In genomic region chr7:150976529-150977381, GRCh38 we compare ENCODE assay signal across 9 cellular contexts. TPM values are rescaled to one million over a fixed set of nuclear protein-coding genes. Genes with fewer than 3 reads are reported as not detected.
DNase-seq lines count a peak whose midpoint lies in the region; ATAC-seq and TF ChIP-seq lines count a peak whose summit lies in the region.
"Had no signal": no experiment of that assay in that cellular context is flagged by ENCODE, and none has a peak within 500 bp of the region (broad histone marks: within the 10 kb centered on the region; RNA-seq: fewer than 3 reads in every experiment).

No MANE protein-coding gene starts in this region.

- no CpG with 5 or more reads among the region's 13 CpGs for WGBS in iPS DF 6.9 (ENCODE audit: insufficient coverage, insufficient read length)
- 40 to 55% methylated on average over 1 to 13 of the region's 13 CpGs for WGBS in transverse colon (ENCODE audit: low coverage in 1 of 2), 2 donors

- TF ChIP-seq CTCF in transverse colon (IDR thresholded peaks at IDR 0.05) (no peak), GM10266 (IDR thresholded peaks at IDR 0.05; ENCODE audit: control insufficient read depth, insufficient read depth, low read depth, missing control alignments) (no peak)

- no peaks in the 10 kb centered on the region for H3K9me3 ChIP-seq in SJCRH30 (replicated peaks)
- no peaks in the 10 kb centered on the region for H3K9me3 ChIP-seq in iPS DF 6.9 (ENCODE audit: control insufficient read depth, insufficient read depth, low read length)
- H3K9me3 ChIP-seq in transverse colon: no peaks in the 10 kb centered on the region

- no peak overlapping the region for H3K27ac Mint-ChIP-seq in activated naive CD4-positive, alpha-beta T cell treated with anti-CD3 and anti-CD28 coated beads, Interleukin-2, amount 10 ng/mL, durations not matched to agents 7 days and 5 days

- H3K27me3 ChIP-seq in SJCRH30 (no peaks in the 10 kb centered on the region), iPS DF 6.9 (ENCODE audit: control insufficient read depth, insufficient read depth, low read length) (peaks cover 4% of the 10 kb centered on the region), transverse colon (peaks cover 50% of the 10 kb centered on the region)

- intact Hi-C loops in transverse colon (cut with DNase I; ENCODE audit: low total_unique reads): no loop called here

- TF ChIP-seq EP300 in transverse colon (IDR thresholded peaks at IDR 0.05; ENCODE audit: low read depth): no peak

- TF ChIP-seq POLR2A in transverse colon (IDR thresholded peaks at IDR 0.05): no peak

- no peak for DNase-seq in activated naive CD4-positive, alpha-beta T cell treated with anti-CD3 and anti-CD28 coated beads, Interleukin-2, amount 10 ng/mL, durations not matched to agents 7 days and 5 days
- DNase-seq in activated naive CD4-positive, alpha-beta T cell treated with Interleukin-2 at 50 U/mL for 16 hours: no peak
- DNase-seq in SJCRH30 (peak in 1 of 2 experiments; percentile 45), iPS DF 6.9 (ENCODE audit: low read depth, low spot score) (no peak), transverse colon (no peak), GM10266 (ENCODE audit: extremely low spot score) (no peak)
- DNase-seq: activated naive CD4-positive, alpha-beta T cell treated with anti-CD3 and anti-CD28 coated beads, Interleukin-2, amount 50 U/mL, for 16 hours had no signal

- in situ Hi-C loops in transverse colon (cut with MboI; ENCODE audit: low pct_ligation_motif_present in 1 of 4, low pct_unique_long_range_greater_than_20kb in 1 of 4, low sequenced_read_pairs in 3 of 4): loop anchor here in 3 of 4 donors (25.0 kb wide), 3 partner anchors 89 to 539 kb away; no protein-coding TSS in a partner anchor

- H3K4me1 ChIP-seq in SJCRH30 (peaks cover 34% of the 10 kb centered on the region), iPS DF 6.9 (ENCODE audit: control insufficient read depth, insufficient read depth, low read length) (peaks cover 20% of the 10 kb centered on the region), transverse colon (peaks cover 38 to 75% (median 55%) of the 10 kb centered on the region in 4 donors)

- no peaks in the 10 kb centered on the region for H3K36me3 ChIP-seq in SJCRH30
- H3K36me3 ChIP-seq in iPS DF 6.9 (ENCODE audit: control insufficient read depth, insufficient read depth, low read length): no peaks in the 10 kb centered on the region
- H3K36me3 ChIP-seq in transverse colon: no peaks in the 10 kb centered on the region

- H3K27ac ChIP-seq in SJCRH30: no peak overlapping the region
- no peak overlapping the region for H3K27ac ChIP-seq in iPS DF 6.9 (ENCODE audit: low read length)
- H3K27ac ChIP-seq in transverse colon: peak overlapping the region; percentile 74 to 94 (median 84)

- ATAC-seq in HG03342 (IDR thresholded peaks at IDR 0.05; ENCODE audit: unreplicated experiment) (no peak), GM19455 (IDR thresholded peaks at IDR 0.05; ENCODE audit: unreplicated experiment) (no peak)

- H3K4me3 ChIP-seq in SJCRH30 (peak overlapping the region; percentile 55), iPS DF 6.9 (ENCODE audit: low read length) (peak overlapping the region; percentile 15; the same call in 1 of the 2 replicates), transverse colon (peak overlapping the region in 3 of 4 donors; percentile 35 to 48 (median 46))

- H3K4me1 Mint-ChIP-seq in activated naive CD4-positive, alpha-beta T cell treated with anti-CD3 and anti-CD28 coated beads, Interleukin-2, amount 10 ng/mL, durations not matched to agents 7 days and 5 days: peaks cover 48% of the 10 kb centered on the region

- H3K27me3 Mint-ChIP-seq in activated naive CD4-positive, alpha-beta T cell treated with anti-CD3 and anti-CD28 coated beads, Interleukin-2, amount 10 ng/mL, durations not matched to agents 7 days and 5 days: peaks cover 73% of the 10 kb centered on the region

- CTCF ChIA-PET in activated naive CD4-positive, alpha-beta T cell treated with anti-CD3 and anti-CD28 coated beads, Interleukin-2, amount 10 ng/mL, durations not matched to agents 7 days and 5 days (lab: Charles Lee): interaction anchor here (0.8 to 3.1 kb wide), 5 partner anchors 9 to 100 kb away, joined by 3 to 16 read pairs (median 8); no protein-coding TSS in a partner anchor

- H3K9me3 Mint-ChIP-seq in activated naive CD4-positive, alpha-beta T cell treated with anti-CD3 and anti-CD28 coated beads, Interleukin-2, amount 10 ng/mL, durations not matched to agents 7 days and 5 days: no peaks in the 10 kb centered on the region

- peaks cover 5% of the 10 kb centered on the region for H3K36me3 Mint-ChIP-seq in activated naive CD4-positive, alpha-beta T cell treated with anti-CD3 and anti-CD28 coated beads, Interleukin-2, amount 10 ng/mL, durations not matched to agents 7 days and 5 days

- H3K4me3 Mint-ChIP-seq in activated naive CD4-positive, alpha-beta T cell treated with anti-CD3 and anti-CD28 coated beads, Interleukin-2, amount 10 ng/mL, durations not matched to agents 7 days and 5 days: peak overlapping the region; percentile 70

RNA-seq across cellular contexts. Expression of gene KCNH2, which starts 1.4 kb away (rescaled TPM):
- total RNA-seq in SJCRH30 (2014; rRNA removed; shearing (Covaris generic)): 15.9 and 19.3 TPM in 2 replicates
- 10 to 100 TPM in 3 of 4 donors, 1 to 10 TPM in 1; 9.5 to 39.0 (median 19.3) TPM for total RNA-seq in transverse colon

RNA-seq across cellular contexts. Expression of gene NOS3, which starts 14.1 kb away (rescaled TPM):
- total RNA-seq in SJCRH30 (2014; rRNA removed; shearing (Covaris generic)): 0.05 and 0.20 TPM in 2 replicates
- total RNA-seq in transverse colon: 10 to 100 TPM in 2 of 4 donors, 1 to 10 TPM in 2; 2.5 to 34.2 (median 7.0) TPM

RNA-seq across cellular contexts. Expression of gene ATG9B, which starts 47.5 kb away (rescaled TPM):
- total RNA-seq in SJCRH30 (2014; rRNA removed; shearing (Covaris generic)): 0.08 TPM in 1 of 2 replicates, not detected in the other
- 1 to 10 TPM in 1 of 4 donors, not detected in 3; 1.1 TPM for total RNA-seq in transverse colon

RNA-seq across cellular contexts. Expression of gene ABCB8, which starts 51.5 kb away (rescaled TPM):
- 20.8 and 22.3 TPM in 2 replicates for total RNA-seq in SJCRH30 (2014; rRNA removed; shearing (Covaris generic))
- total RNA-seq in transverse colon: 10 to 100 TPM; 33.3 to 76.4 (median 51.4) TPM

Comparison
In these comparisons a context has a peak if more than half of its experiments do, and no peak if none do; other contexts are left out.
1. H3K27ac ChIP-seq: peak in transverse colon (4 of 4); none in SJCRH30 (single experiment) and iPS DF 6.9 (single experiment).
2. Peak in every context shown above with its lines, with median percentiles within 50 percentile points of each other: H3K4me3 ChIP-seq.